Comparison of ENCODE assay signal across 11 cellular contexts in the genomic region with DNA sequence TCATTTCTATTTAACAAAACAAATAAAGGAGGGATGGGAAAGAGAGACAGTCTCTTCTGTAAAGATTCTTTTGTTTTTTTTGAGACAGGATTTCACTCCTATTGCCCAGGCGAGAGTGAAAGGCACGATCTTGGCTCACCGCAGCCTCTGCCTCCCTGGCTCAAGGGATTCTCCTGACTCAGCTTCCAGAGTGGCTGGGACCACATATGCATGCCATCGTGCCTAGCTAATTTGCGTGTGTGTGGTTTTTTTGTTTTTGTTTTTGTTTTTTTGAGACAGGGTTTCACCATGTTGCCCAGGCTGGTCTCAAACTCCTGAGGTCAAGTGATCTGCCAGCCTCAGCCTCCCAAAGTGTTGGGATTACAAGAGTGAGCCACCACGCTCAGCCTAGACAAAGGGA. TPM values are rescaled to one million over a fixed set of nuclear protein-coding genes. Genes with fewer than 3 reads are reported as not detected.
A peak's percentile ranks its signal among the peaks of the same experiment; 100 is the strongest.
DNase-seq lines count a peak whose midpoint lies in the region; ATAC-seq and TF ChIP-seq lines count a peak whose summit lies in the region.
"Had no signal": no experiment of that assay in that cellular context is flagged by ENCODE, and none has a peak within 500 bp of the region (broad histone marks: within the 10 kb centered on the region; RNA-seq: fewer than 3 reads in every experiment).

No MANE protein-coding gene starts in this region.

- CTCF ChIA-PET in CD4-positive, alpha-beta memory T cell (lab: Charles Lee; ENCODE audit: partially characterized antibody) = interaction anchor here (0.7 to 2.6 kb wide), 2 partner anchors 23 to 38 kb away, joined by 3 to 15 read pairs; a partner anchor contains a TSS

- TF ChIP-seq POLR2A in spleen (IDR thresholded peaks at IDR 0.05) = no peak

- POLR2A ChIA-PET in CD4-positive, alpha-beta memory T cell (lab: Charles Lee; ENCODE audit: partially characterized antibody) = interaction anchor here (2.4 kb wide), 1 partner anchor 23 kb away, joined by 11 read pairs; a partner anchor contains a TSS

- H3K36me3 Mint-ChIP-seq in CD4-positive, alpha-beta memory T cell = peaks cover 0 to 2% of the 10 kb centered on the region in 2 donors
- H3K36me3 Mint-ChIP-seq in chondrocyte (ENCODE audit: low read depth) = no peaks in the 10 kb centered on the region

- H3K27ac ChIP-seq in CD4-positive, alpha-beta memory T cell (ENCODE audit: low read depth, low read length) = no peak overlapping the region
- H3K27ac ChIP-seq in HUES48 (ENCODE audit: low read depth, low read length) = peak overlapping the region; percentile 2
- H3K27ac ChIP-seq in colonic mucosa = no peak overlapping the region
- H3K27ac ChIP-seq in spleen = peak overlapping the region in 3 of 8 donors; percentile 1 to 5 (median 1)

- no peaks in the 10 kb centered on the region for H3K27me3 Mint-ChIP-seq in CD4-positive, alpha-beta memory T cell
- no peaks in the 10 kb centered on the region for H3K27me3 Mint-ChIP-seq in chondrocyte (ENCODE audit: low read depth)

- H3K27ac Mint-ChIP-seq in CD4-positive, alpha-beta memory T cell = peak overlapping the region in 6 of 7 donors; percentile 1 to 67 (median 45)
- peak overlapping the region; percentile 92 for H3K27ac Mint-ChIP-seq in chondrocyte (ENCODE audit: unreplicated experiment)

- no peak for TF ChIP-seq CTCF in chondrocyte (IDR thresholded peaks at IDR 0.05)
- TF ChIP-seq CTCF in colonic mucosa (IDR thresholded peaks at IDR 0.05) = no peak
- no peak for TF ChIP-seq CTCF in spleen (IDR thresholded peaks at IDR 0.05 in 8 of 11, conservative IDR thresholded peaks at IDR 0.05 in 3 of 11)

- no peak for ATAC-seq in HG03521 (IDR thresholded peaks at IDR 0.05; ENCODE audit: unreplicated experiment)

- intact Hi-C loops in CD4-positive, alpha-beta memory T cell (cut with micrococcal nuclease) = no loop called here
- intact Hi-C loops in colonic mucosa (cut with DNase I) = no loop called here
- intact Hi-C loops in spleen (cut with DNase I; ENCODE audit: low total_unique reads) = no loop called here

- H3K4me3 ChIP-seq in CD4-positive, alpha-beta memory T cell (ENCODE audit: low read length in 2 of 2) = no peak overlapping the region
- H3K4me3 ChIP-seq in HUES48 (ENCODE audit: low read depth, low read length) (no peak overlapping the region), colonic mucosa (no peak overlapping the region), spleen (peak overlapping the region in 1 of 8 donors; percentile 22)

- no peaks in the 10 kb centered on the region for H3K27me3 ChIP-seq in CD4-positive, alpha-beta memory T cell (ENCODE audit: insufficient read depth, low read length)
- H3K27me3 ChIP-seq in HUES48 (ENCODE audit: control insufficient read depth, insufficient read depth, low read length) (no peaks in the 10 kb centered on the region), colonic mucosa (no peaks in the 10 kb centered on the region), spleen (replicated peaks in 1 of 7) (no peaks in the 10 kb centered on the region)

- no peak for DNase-seq in CD4-positive, alpha-beta memory T cell
- DNase-seq in chondrocyte (ENCODE audit: low spot score) = no peak
- DNase-seq in myocyte (ENCODE audit: low read depth) = peak; percentile 96
- no peak for DNase-seq in colonic mucosa
- no peak for DNase-seq in spleen
- DNase-seq in NCI-H2227 treated with DMSO at 0.1 percent for 48 hours (lab: John Stamatoyannopoulos, UW) = no peak
- DNase-seq: activated CD8-positive, alpha-beta memory T cell treated with anti-CD3 and anti-CD28 coated beads, Interleukin-2, amount 50 U/mL, for 4 hours; erythroblast had no signal

- WGBS in spleen, 5 donors = 52 to 73% (median 70%) methylated on average over 6 of the region's 6 CpGs

- H3K9ac ChIP-seq in HUES48 (ENCODE audit: low read depth, low read length) (no peak overlapping the region), colonic mucosa (ENCODE audit: low read depth in 2 of 2, low read length in 2 of 2) (no peak overlapping the region)

- H3K9me3 ChIP-seq in CD4-positive, alpha-beta memory T cell (ENCODE audit: control insufficient read depth in 1 of 2, low read length in 2 of 2) = no peaks in the 10 kb centered on the region
- no peaks in the 10 kb centered on the region for H3K9me3 ChIP-seq in HUES48 (ENCODE audit: control insufficient read depth, insufficient read depth, low read length)
- H3K9me3 ChIP-seq in colonic mucosa = no peaks in the 10 kb centered on the region
- H3K9me3 ChIP-seq in spleen = no peaks in the 10 kb centered on the region

- no peaks in the 10 kb centered on the region for H3K9me3 Mint-ChIP-seq in CD4-positive, alpha-beta memory T cell
- no peaks in the 10 kb centered on the region for H3K9me3 Mint-ChIP-seq in chondrocyte (ENCODE audit: low read depth)
- H3K9me3 Mint-ChIP-seq: neural crest cell had no signal

- peak overlapping the region in 7 of 8 donors; percentile 4 to 71 (median 40) for H3K4me3 Mint-ChIP-seq in CD4-positive, alpha-beta memory T cell
- peak overlapping the region; percentile 19 for H3K4me3 Mint-ChIP-seq in chondrocyte (ENCODE audit: unreplicated experiment)
- H3K4me3 Mint-ChIP-seq: neural crest cell had no signal

- peaks cover 43 to 73% (median 61%) of the 10 kb centered on the region in 4 donors for H3K4me1 Mint-ChIP-seq in CD4-positive, alpha-beta memory T cell
- H3K4me1 Mint-ChIP-seq in chondrocyte (ENCODE audit: low read depth) = peaks cover 45% of the 10 kb centered on the region

- H3K4me1 ChIP-seq in CD4-positive, alpha-beta memory T cell (ENCODE audit: insufficient read depth, low read length) = peaks cover 81% of the 10 kb centered on the region
- peaks cover 31% of the 10 kb centered on the region for H3K4me1 ChIP-seq in HUES48 (ENCODE audit: control insufficient read depth, insufficient read depth, low read length)
- H3K4me1 ChIP-seq in colonic mucosa = peaks cover 7% of the 10 kb centered on the region
- H3K4me1 ChIP-seq in spleen = peaks cover 28 to 93% (median 62%) of the 10 kb centered on the region in 6 donors

- H3K36me3 ChIP-seq in CD4-positive, alpha-beta memory T cell (ENCODE audit: insufficient read depth, low read length) = no peaks in the 10 kb centered on the region
- no peaks in the 10 kb centered on the region for H3K36me3 ChIP-seq in HUES48 (ENCODE audit: control insufficient read depth, insufficient read depth, low read length)
- H3K36me3 ChIP-seq in colonic mucosa = no peaks in the 10 kb centered on the region
- no peaks in the 10 kb centered on the region for H3K36me3 ChIP-seq in spleen

RNA-seq across cellular contexts. Expression of a gene that starts 23.3 kb away (rescaled TPM):
- total RNA-seq in CD4-positive, alpha-beta memory T cell = 10 to 100 TPM; 52.7 to 56.1 TPM
- 10 to 100 TPM; 17.6 to 21.6 TPM for polyA plus RNA-seq in CD4-positive, alpha-beta memory T cell
- total RNA-seq in chondrocyte (39.8 to 46.0 TPM (median 40.9 TPM) in 3 replicates), myocyte (27.5 and 29.3 TPM in 2 replicates), colonic mucosa (10 to 100 TPM; 38.2 to 43.5 TPM), spleen (10 to 100 TPM; 40.0 to 61.6 (median 51.9) TPM)
- 7.2 TPM for polyA plus RNA-seq in myocyte (2012)
- 1 to 10 TPM; 7.2 to 9.2 (median 8.5) TPM for polyA plus RNA-seq in spleen
